In genomic region chr4:138398297-138398696, GRCh38 we compare ENCODE assay signal across 14 cellular contexts.
DNase-seq lines count a peak whose midpoint lies in the region; ATAC-seq lines count a peak whose summit lies in the region.
"Had no signal": no experiment of that assay in that cellular context is flagged by ENCODE, and none has a peak within 500 bp of the region (broad histone marks: within the 10 kb centered on the region; RNA-seq: fewer than 3 reads in every experiment).

No MANE protein-coding gene starts in this region.

- no peak overlapping the region for H3K4me2 ChIP-seq in mesenchymal stem cell (ENCODE audit: low read length, poor library complexity, severe bottlenecking)
- H3K4me2 ChIP-seq: KMS-11 had no signal

- H2BK15ac ChIP-seq in mesenchymal stem cell (ENCODE audit: low read depth, poor library complexity, severe bottlenecking): no peak overlapping the region

- no peak overlapping the region for H4K8ac ChIP-seq in mesenchymal stem cell (ENCODE audit: low read length)

- no peaks in the 10 kb centered on the region for H3K9me3 ChIP-seq in mesenchymal stem cell (ENCODE audit: control insufficient read depth, low read length)
- H3K9me3 ChIP-seq: gastrocnemius medialis had no signal

- H3K79me1 ChIP-seq in mesenchymal stem cell (replicated peaks; ENCODE audit: low read length, poor library complexity, severe bottlenecking): no peaks in the 10 kb centered on the region

- ATAC-seq in GM19463 (IDR thresholded peaks at IDR 0.05; ENCODE audit: unreplicated experiment) (no peak), HG03159 (IDR thresholded peaks at IDR 0.05; ENCODE audit: unreplicated experiment) (no peak)
- ATAC-seq: gastrocnemius medialis had no signal

- 94% methylated on average over 1 of the region's 1 CpG for WGBS in mesenchymal stem cell

- H2AK5ac ChIP-seq in mesenchymal stem cell (ENCODE audit: low read length, severe bottlenecking): no peak overlapping the region

- no peak overlapping the region for H3K9ac ChIP-seq in mesenchymal stem cell (ENCODE audit: low read length)
- H3K9ac ChIP-seq: KMS-11 had no signal

- no peak overlapping the region for H3K14ac ChIP-seq in mesenchymal stem cell (ENCODE audit: low read length in 2 of 2)

- no peak overlapping the region for H2BK5ac ChIP-seq in mesenchymal stem cell (ENCODE audit: low read depth, low read length, poor library complexity, severe bottlenecking)

- no peak overlapping the region for H3K27ac ChIP-seq in mesenchymal stem cell (ENCODE audit: low read length, poor library complexity, severe bottlenecking)
- H3K27ac ChIP-seq: gastrocnemius medialis, KMS-11 had no signal

- peak overlapping the region; percentile 27 for H2AFZ ChIP-seq in mesenchymal stem cell (ENCODE audit: low read depth, low read length)

- H4K91ac ChIP-seq in mesenchymal stem cell (ENCODE audit: low read length): no peak overlapping the region

- H3K4me3 ChIP-seq in H7 (ENCODE audit: insufficient read depth, low read depth, low read length): no peak overlapping the region
- no peak overlapping the region for H3K4me3 ChIP-seq in mesenchymal stem cell (ENCODE audit: insufficient read depth in 1 of 2, low read depth in 1 of 2, low read length in 2 of 2)
- H3K4me3 ChIP-seq: BLaER1 treated with 17β-estradiol and CSF1 and Interleukin-3, amounts not matched to agents 10 nM and 100 nM; gastrocnemius medialis had no signal

- no peak overlapping the region for H3K23ac ChIP-seq in mesenchymal stem cell (ENCODE audit: low read length in 2 of 2)

- no peak overlapping the region for H2BK120ac ChIP-seq in mesenchymal stem cell (ENCODE audit: low read depth, low read length)

- no peak overlapping the region for H3K4ac ChIP-seq in mesenchymal stem cell (ENCODE audit: low read depth in 1 of 2, low read length in 2 of 2)

- H2BK12ac ChIP-seq in mesenchymal stem cell (ENCODE audit: low read length in 2 of 2): no peak overlapping the region

- H3K36me3 ChIP-seq in H7 (replicated peaks; ENCODE audit: control insufficient read depth, insufficient read depth, low read length) (no peaks in the 10 kb centered on the region), mesenchymal stem cell (ENCODE audit: control insufficient read depth in 1 of 2, insufficient read depth in 2 of 2, low read depth in 1 of 2, low read length in 2 of 2) (no peaks in the 10 kb centered on the region)
- H3K36me3 ChIP-seq: BLaER1 treated with 17β-estradiol and CSF1 and Interleukin-3, amounts not matched to agents 10 nM and 100 nM; gastrocnemius medialis had no signal

- peak; percentile 22 for DNase-seq in H7
- DNase-seq in NCI-H2107 treated with DMSO at 0.1 percent for 48 hours (lab: John Stamatoyannopoulos, UW; ENCODE audit: unreplicated experiment): peak; percentile 85
- peak; percentile 61 for DNase-seq in dermis blood vessel endothelial cell
- no peak for DNase-seq in mesenchymal stem cell
- no peak for DNase-seq in effector CD4-positive, alpha-beta T cell
- no peak for DNase-seq in NCI-H2171 (lab: John Stamatoyannopoulos, UW)
- DNase-seq: activated CD4-positive, alpha-beta T cell treated with anti-CD3 and anti-CD28 coated beads, Interleukin-2, amount 10 ng/mL, durations not matched to agents 24 days and 14 days; activated effector memory CD4-positive, alpha-beta T cell treated with anti-CD3 and anti-CD28 coated beads, Interleukin-2, amount 50 U/mL, for 16 hours; gastrocnemius medialis; SW 1271 had no signal

- H3K18ac ChIP-seq in mesenchymal stem cell (ENCODE audit: low read depth in 1 of 2, low read length in 2 of 2): no peak overlapping the region

- H3K4me1 ChIP-seq in mesenchymal stem cell (ENCODE audit: control insufficient read depth, insufficient read depth, low read depth, low read length): no peaks in the 10 kb centered on the region
- H3K4me1 ChIP-seq: gastrocnemius medialis had no signal

- H3K27me3 ChIP-seq in H7 (ENCODE audit: control insufficient read depth, insufficient read depth, low read length): no peaks in the 10 kb centered on the region; the same call in 1 of the 2 replicates
- no peaks in the 10 kb centered on the region for H3K27me3 ChIP-seq in mesenchymal stem cell (ENCODE audit: control insufficient read depth in 1 of 2, insufficient read depth in 1 of 2, low read length in 2 of 2)
- H3K27me3 ChIP-seq: BLaER1 treated with 17β-estradiol and CSF1 and Interleukin-3, amounts not matched to agents 10 nM and 100 nM; gastrocnemius medialis had no signal

Comparison
In these comparisons a context has a peak if more than half of its experiments do, and no peak if none do; other contexts are left out.
1. DNase-seq: peak in H7 (single experiment), NCI-H2107 treated with DMSO at 0.1 percent for 48 hours (single experiment) and dermis blood vessel endothelial cell (single experiment); none in mesenchymal stem cell (single experiment), effector CD4-positive, alpha-beta T cell (single experiment) and NCI-H2171 (single experiment).